In the genomic region with DNA sequence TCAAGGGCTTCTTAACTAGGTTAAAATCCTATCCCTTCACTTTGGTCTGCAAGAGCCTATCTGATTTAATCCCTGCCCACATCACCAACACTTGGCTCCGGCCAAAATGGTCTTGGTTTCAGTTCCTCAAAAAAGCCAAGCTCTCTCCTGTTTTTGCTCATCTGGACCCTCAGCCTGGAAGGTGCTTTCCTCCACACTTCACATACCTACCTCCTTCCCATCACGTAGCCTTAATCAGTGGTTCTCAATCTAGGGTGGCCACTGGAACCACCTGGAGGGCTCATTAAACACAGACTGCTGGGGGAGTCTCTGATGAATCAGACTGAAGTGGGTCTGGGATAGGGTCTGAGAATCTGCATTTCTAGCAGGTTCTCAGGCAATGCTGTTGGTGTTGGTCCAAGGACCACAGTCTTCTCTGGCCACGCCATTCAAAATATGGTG, we compare ENCODE assay signal across 10 cellular contexts.
DNase-seq lines count a peak whose midpoint lies in the region; ATAC-seq and TF ChIP-seq lines count a peak whose summit lies in the region.
"Had no signal": no experiment of that assay in that cellular context is flagged by ENCODE, and none has a peak within 500 bp of the region (broad histone marks: within the 10 kb centered on the region; RNA-seq: fewer than 3 reads in every experiment).

No MANE protein-coding gene starts in this region.

- peaks cover 9% of the 10 kb centered on the region for H3K9me3 Mint-ChIP-seq in stimulated activated memory B cell treated with anti-CD40 and anti-IgM and Interleukin-4, amounts not matched to agents 10 μg/mL and 1 μg/mL and 100 μg/mL, for 72 hours

- no peak for DNase-seq in 8988T
- no peak for DNase-seq in uterus
- DNase-seq in cerebellar cortex (ENCODE audit: low spot score) = no peak
- DNase-seq: NCI-H2227 treated with DMSO at 0.1 percent for 48 hours; stimulated activated naive CD8-positive, alpha-beta T cell treated with anti-CD3 and anti-CD28 coated beads, Interleukin-15, amount 100 ng/mL, for 72 hours had no signal

- no peak for TF ChIP-seq CTCF in uterus (IDR thresholded peaks at IDR 0.05)

- ATAC-seq in GM19025 (IDR thresholded peaks at IDR 0.05; ENCODE audit: low read depth, unreplicated experiment) (peak; percentile 88), GM21786 (IDR thresholded peaks at IDR 0.05; ENCODE audit: unreplicated experiment) (peak; percentile 94), HG03378 (IDR thresholded peaks at IDR 0.05; ENCODE audit: unreplicated experiment) (peak; percentile 95)
- peak; percentile 85 for ATAC-seq in stimulated activated memory B cell treated with anti-CD40 and anti-IgM and Interleukin-4, amounts not matched to agents 10 μg/mL and 1 μg/mL and 100 μg/mL, for 72 hours
- ATAC-seq: stimulated activated naive CD8-positive, alpha-beta T cell treated with anti-CD3 and anti-CD28 coated beads, Interleukin-15, amount 100 ng/mL, for 72 hours had no signal

- intact Hi-C loops in uterus (cut with DNase I; ENCODE audit: low total_unique reads) = no loop called here

- no peaks in the 10 kb centered on the region for H3K4me1 ChIP-seq in uterus

- no peaks in the 10 kb centered on the region for H3K9me3 ChIP-seq in uterus

- no peak overlapping the region for H3K27ac ChIP-seq in uterus
- H3K27ac ChIP-seq: skin epidermis had no signal

- H3K27me3 Mint-ChIP-seq in stimulated activated memory B cell treated with anti-CD40 and anti-IgM and Interleukin-4, amounts not matched to agents 10 μg/mL and 1 μg/mL and 100 μg/mL, for 72 hours = no peaks in the 10 kb centered on the region
- H3K27me3 Mint-ChIP-seq: stimulated activated naive CD8-positive, alpha-beta T cell treated with anti-CD3 and anti-CD28 coated beads, Interleukin-15, amount 100 ng/mL, for 72 hours had no signal

- H3K4me1 Mint-ChIP-seq in stimulated activated memory B cell treated with anti-CD40 and anti-IgM and Interleukin-4, amounts not matched to agents 10 μg/mL and 1 μg/mL and 100 μg/mL, for 72 hours = peaks cover 71% of the 10 kb centered on the region
- H3K4me1 Mint-ChIP-seq: stimulated activated naive CD8-positive, alpha-beta T cell treated with anti-CD3 and anti-CD28 coated beads, Interleukin-15, amount 100 ng/mL, for 72 hours had no signal

- H3K27me3 ChIP-seq in uterus = no peaks in the 10 kb centered on the region

- no peaks in the 10 kb centered on the region for H3K36me3 ChIP-seq in uterus

- peaks cover 60% of the 10 kb centered on the region for H3K36me3 Mint-ChIP-seq in stimulated activated memory B cell treated with anti-CD40 and anti-IgM and Interleukin-4, amounts not matched to agents 10 μg/mL and 1 μg/mL and 100 μg/mL, for 72 hours

- TF ChIP-seq POLR2A in uterus (IDR thresholded peaks at IDR 0.05) = no peak

- no peak overlapping the region for H3K4me3 ChIP-seq in uterus
- H3K4me3 ChIP-seq: skin epidermis had no signal

- H3K27ac Mint-ChIP-seq in stimulated activated memory B cell treated with anti-CD40 and anti-IgM and Interleukin-4, amounts not matched to agents 10 μg/mL and 1 μg/mL and 100 μg/mL, for 72 hours = peak overlapping the region; percentile 1
- H3K27ac Mint-ChIP-seq: stimulated activated naive CD8-positive, alpha-beta T cell treated with anti-CD3 and anti-CD28 coated beads, Interleukin-15, amount 100 ng/mL, for 72 hours had no signal

- H3K4me3 Mint-ChIP-seq in stimulated activated memory B cell treated with anti-CD40 and anti-IgM and Interleukin-4, amounts not matched to agents 10 μg/mL and 1 μg/mL and 100 μg/mL, for 72 hours = no peak overlapping the region
- H3K4me3 Mint-ChIP-seq: stimulated activated naive CD8-positive, alpha-beta T cell treated with anti-CD3 and anti-CD28 coated beads, Interleukin-15, amount 100 ng/mL, for 72 hours had no signal
